ENCODE assay signal across 7 cellular contexts in genomic region chr7:90157761-90158350, GRCh38. TPM values are rescaled to one million over a fixed set of nuclear protein-coding genes. Genes with fewer than 3 reads are reported as not detected.
"Had no signal": no experiment of that assay in that cellular context is flagged by ENCODE, and none has a peak within 500 bp of the region (broad histone marks: within the 10 kb centered on the region; RNA-seq: fewer than 3 reads in every experiment).

No MANE protein-coding gene starts in this region.

RNA-seq across cellular contexts. Expression of gene STEAP1, which starts 3.6 kb away (rescaled TPM):
- total RNA-seq: activated CD4-positive, alpha-beta T cell treated with anti-CD3 and anti-CD28 coated beads, Interleukin-2, amount 10 ng/mL, durations not matched to agents 7 days and 5 days; activated CD8-positive, alpha-beta T cell treated with anti-CD3 and anti-CD28 coated beads, Interleukin-2, amount 10 ng/mL, durations not matched to agents 7 days and 5 days; activated naive CD8-positive, alpha-beta T cell treated with anti-CD3 and anti-CD28 coated beads, Interleukin-2, amount 10 ng/mL, durations not matched to agents 7 days and 5 days; osteocyte had no signal
- polyA plus RNA-seq: immature natural killer cell; naive thymus-derived CD4-positive, alpha-beta T cell had no signal

RNA-seq across cellular contexts. Expression of gene STEAP2, which starts 53.7 kb away (rescaled TPM):
- total RNA-seq: activated CD4-positive, alpha-beta T cell treated with anti-CD3 and anti-CD28 coated beads, Interleukin-2, amount 10 ng/mL, durations not matched to agents 7 days and 5 days; activated CD8-positive, alpha-beta T cell treated with anti-CD3 and anti-CD28 coated beads, Interleukin-2, amount 10 ng/mL, durations not matched to agents 7 days and 5 days; activated naive CD8-positive, alpha-beta T cell treated with anti-CD3 and anti-CD28 coated beads, Interleukin-2, amount 10 ng/mL, durations not matched to agents 7 days and 5 days; activated T-helper 2 cell treated with anti-CD3 and anti-CD28 coated beads, Interferon-gamma antibody, Interleukin-2, Interleukin-4, amounts not matched to agents 10 μg/mL and 5 μg/mL and 100 μg/mL, durations not matched to agents 14 hours and 24 hours and 36 hours; osteocyte had no signal
- polyA plus RNA-seq: immature natural killer cell; naive thymus-derived CD4-positive, alpha-beta T cell had no signal
